In the genomic region with DNA sequence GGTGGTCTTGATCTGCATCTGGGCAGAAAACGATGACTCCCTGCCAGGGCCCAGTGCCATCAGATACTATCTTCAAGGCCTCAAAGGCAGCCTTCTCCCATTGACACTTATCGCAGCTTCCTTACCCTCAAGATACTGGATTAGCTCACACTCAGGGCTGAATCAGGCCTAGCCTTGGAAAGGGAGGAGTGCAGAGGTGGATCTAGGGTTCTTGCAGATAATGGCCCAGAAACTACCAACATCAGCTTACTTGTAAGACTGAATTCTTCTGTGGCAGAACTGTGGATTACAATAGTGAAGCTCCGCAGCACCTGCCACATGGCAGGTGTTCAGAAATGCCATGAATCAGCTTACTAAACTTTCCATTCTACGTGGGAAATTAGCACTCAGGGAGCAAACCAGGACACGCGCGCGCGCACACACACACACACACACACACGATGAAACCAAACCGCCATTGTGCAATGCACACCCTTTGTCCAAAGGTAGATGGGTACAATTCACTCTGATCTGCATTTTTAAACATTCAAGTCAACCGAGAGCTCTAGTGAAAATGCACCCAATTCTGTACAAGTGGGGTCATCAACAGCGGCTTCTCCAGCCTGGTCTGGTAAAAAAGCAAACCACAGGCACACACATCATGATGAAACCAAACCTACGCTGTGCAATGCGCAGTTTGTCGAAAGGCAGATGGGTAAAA, we compare ENCODE assay signal across 1 cellular context.
A peak's percentile ranks its signal among the peaks of the same experiment; 100 is the strongest.
TF ChIP-seq lines count a peak whose summit lies in the region.

No MANE protein-coding gene starts in this region.

TF ChIP-seq in HepG2, 621 proteins besides CTCF, POLR2A, EP300 and RAD21 (continued from another document and continues in another):
- TF ChIP-seq CREB1 (IDR thresholded peaks at IDR 0.05) = no peak
- TF ChIP-seq CREB1 (CRISPR knock-in tag; IDR thresholded peaks at IDR 0.05) = no peak
- TF ChIP-seq NFIB (CRISPR knock-in tag; IDR thresholded peaks at IDR 0.05; ENCODE audit: borderline replicate concordance) = no peak
- TF ChIP-seq TOE1 (CRISPR knock-in tag; IDR thresholded peaks at IDR 0.05) = no peak
- TF ChIP-seq, protein P1, sequence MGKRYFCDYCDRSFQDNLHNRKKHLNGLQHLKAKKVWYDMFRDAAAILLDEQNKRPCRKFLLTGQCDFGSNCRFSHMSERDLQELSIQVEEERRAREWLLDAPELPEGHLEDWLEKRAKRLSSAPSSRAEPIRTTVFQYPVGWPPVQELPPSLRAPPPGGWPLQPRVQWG (CRISPR knock-in tag; IDR thresholded peaks at IDR 0.05; ENCODE audit: borderline replicate concordance, low read depth) = no peak
- TF ChIP-seq RELA (CRISPR knock-in tag; IDR thresholded peaks at IDR 0.05) = no peak
- TF ChIP-seq ZNF607 (CRISPR knock-in tag; IDR thresholded peaks at IDR 0.05; ENCODE audit: borderline replicate concordance) = no peak
- no peak for TF ChIP-seq ZNF543 (CRISPR knock-in tag; IDR thresholded peaks at IDR 0.05)
- TF ChIP-seq, protein P2, sequence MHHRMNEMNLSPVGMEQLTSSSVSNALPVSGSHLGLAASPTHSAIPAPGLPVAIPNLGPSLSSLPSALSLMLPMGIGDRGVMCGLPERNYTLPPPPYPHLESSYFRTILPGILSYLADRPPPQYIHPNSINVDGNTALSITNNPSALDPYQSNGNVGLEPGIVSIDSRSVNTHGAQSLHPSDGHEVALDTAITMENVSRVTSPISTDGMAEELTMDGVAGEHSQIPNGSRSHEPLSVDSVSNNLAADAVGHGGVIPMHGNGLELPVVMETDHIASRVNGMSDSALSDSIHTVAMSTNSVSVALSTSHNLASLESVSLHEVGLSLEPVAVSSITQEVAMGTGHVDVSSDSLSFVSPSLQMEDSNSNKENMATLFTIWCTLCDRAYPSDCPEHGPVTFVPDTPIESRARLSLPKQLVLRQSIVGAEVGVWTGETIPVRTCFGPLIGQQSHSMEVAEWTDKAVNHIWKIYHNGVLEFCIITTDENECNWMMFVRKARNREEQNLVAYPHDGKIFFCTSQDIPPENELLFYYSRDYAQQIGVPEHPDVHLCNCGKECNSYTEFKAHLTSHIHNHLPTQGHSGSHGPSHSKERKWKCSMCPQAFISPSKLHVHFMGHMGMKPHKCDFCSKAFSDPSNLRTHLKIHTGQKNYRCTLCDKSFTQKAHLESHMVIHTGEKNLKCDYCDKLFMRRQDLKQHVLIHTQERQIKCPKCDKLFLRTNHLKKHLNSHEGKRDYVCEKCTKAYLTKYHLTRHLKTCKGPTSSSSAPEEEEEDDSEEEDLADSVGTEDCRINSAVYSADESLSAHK (CRISPR knock-in tag; IDR thresholded peaks at IDR 0.05; ENCODE audit: borderline replicate concordance) = no peak
- no peak for TF ChIP-seq ELF1 (CRISPR knock-in tag; IDR thresholded peaks at IDR 0.05)
- no peak for TF ChIP-seq THYN1 (CRISPR knock-in tag; IDR thresholded peaks at IDR 0.05; ENCODE audit: borderline replicate concordance, low read depth)
- no peak for TF ChIP-seq FOXK2 (IDR thresholded peaks at IDR 0.05)
- TF ChIP-seq, protein P3, sequence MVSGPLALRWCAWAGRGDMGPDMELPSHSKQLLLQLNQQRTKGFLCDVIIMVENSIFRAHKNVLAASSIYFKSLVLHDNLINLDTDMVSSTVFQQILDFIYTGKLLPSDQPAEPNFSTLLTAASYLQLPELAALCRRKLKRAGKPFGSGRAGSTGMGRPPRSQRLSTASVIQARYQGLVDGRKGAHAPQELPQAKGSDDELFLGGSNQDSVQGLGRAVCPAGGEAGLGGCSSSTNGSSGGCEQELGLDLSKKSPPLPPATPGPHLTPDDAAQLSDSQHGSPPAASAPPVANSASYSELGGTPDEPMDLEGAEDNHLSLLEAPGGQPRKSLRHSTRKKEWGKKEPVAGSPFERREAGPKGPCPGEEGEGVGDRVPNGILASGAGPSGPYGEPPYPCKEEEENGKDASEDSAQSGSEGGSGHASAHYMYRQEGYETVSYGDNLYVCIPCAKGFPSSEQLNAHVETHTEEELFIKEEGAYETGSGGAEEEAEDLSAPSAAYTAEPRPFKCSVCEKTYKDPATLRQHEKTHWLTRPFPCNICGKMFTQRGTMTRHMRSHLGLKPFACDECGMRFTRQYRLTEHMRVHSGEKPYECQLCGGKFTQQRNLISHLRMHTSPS (CRISPR knock-in tag; IDR thresholded peaks at IDR 0.05; ENCODE audit: low read depth) = no peak
- TF ChIP-seq, protein P4, sequence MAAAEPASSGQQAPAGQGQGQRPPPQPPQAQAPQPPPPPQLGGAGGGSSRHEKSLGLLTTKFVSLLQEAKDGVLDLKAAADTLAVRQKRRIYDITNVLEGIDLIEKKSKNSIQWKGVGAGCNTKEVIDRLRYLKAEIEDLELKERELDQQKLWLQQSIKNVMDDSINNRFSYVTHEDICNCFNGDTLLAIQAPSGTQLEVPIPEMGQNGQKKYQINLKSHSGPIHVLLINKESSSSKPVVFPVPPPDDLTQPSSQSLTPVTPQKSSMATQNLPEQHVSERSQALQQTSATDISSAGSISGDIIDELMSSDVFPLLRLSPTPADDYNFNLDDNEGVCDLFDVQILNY (CRISPR knock-in tag; conservative IDR thresholded peaks at IDR 0.05) = no peak
- no peak for TF ChIP-seq U2AF2 (IDR thresholded peaks at IDR 0.05; ENCODE audit: low read depth, low read length)
- TF ChIP-seq ZNF354B (CRISPR knock-in tag; IDR thresholded peaks at IDR 0.05) = peak; percentile 18; the same call in 1 of the 2 replicates
- TF ChIP-seq, protein P5, sequence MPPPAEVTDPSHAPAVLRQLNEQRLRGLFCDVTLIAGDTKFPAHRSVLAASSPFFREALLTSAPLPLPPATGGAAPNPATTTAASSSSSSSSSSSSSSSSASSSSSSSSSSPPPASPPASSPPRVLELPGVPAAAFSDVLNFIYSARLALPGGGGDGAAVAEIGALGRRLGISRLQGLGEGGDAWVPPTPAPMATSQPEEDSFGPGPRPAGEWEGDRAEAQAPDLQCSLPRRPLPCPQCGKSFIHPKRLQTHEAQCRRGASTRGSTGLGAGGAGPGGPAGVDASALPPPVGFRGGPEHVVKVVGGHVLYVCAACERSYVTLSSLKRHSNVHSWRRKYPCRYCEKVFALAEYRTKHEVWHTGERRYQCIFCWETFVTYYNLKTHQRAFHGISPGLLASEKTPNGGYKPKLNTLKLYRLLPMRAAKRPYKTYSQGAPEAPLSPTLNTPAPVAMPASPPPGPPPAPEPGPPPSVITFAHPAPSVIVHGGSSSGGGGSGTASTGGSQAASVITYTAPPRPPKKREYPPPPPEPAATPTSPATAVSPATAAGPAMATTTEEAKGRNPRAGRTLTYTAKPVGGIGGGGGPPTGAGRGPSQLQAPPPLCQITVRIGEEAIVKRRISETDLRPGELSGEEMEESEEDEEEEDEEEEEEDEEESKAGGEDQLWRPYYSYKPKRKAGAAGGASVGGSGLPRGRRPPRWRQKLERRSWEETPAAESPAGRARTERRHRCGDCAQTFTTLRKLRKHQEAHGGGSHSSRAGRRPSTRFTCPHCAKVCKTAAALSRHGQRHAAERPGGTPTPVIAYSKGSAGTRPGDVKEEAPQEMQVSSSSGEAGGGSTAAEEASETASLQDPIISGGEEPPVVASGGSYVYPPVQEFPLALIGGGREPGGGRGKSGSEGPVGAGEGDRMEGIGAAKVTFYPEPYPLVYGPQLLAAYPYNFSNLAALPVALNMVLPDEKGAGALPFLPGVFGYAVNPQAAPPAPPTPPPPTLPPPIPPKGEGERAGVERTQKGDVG (CRISPR knock-in tag; IDR thresholded peaks at IDR 0.05; ENCODE audit: borderline replicate concordance) = no peak
- TF ChIP-seq SRSF9 (IDR thresholded peaks at IDR 0.05; ENCODE audit: borderline replicate concordance, insufficient read depth, low read depth, low read length, poor library complexity, severe bottlenecking) = no peak
- TF ChIP-seq JARID2 (CRISPR knock-in tag; IDR thresholded peaks at IDR 0.05; ENCODE audit: insufficient replicate concordance) = peak; percentile 7
- TF ChIP-seq, protein P6, sequence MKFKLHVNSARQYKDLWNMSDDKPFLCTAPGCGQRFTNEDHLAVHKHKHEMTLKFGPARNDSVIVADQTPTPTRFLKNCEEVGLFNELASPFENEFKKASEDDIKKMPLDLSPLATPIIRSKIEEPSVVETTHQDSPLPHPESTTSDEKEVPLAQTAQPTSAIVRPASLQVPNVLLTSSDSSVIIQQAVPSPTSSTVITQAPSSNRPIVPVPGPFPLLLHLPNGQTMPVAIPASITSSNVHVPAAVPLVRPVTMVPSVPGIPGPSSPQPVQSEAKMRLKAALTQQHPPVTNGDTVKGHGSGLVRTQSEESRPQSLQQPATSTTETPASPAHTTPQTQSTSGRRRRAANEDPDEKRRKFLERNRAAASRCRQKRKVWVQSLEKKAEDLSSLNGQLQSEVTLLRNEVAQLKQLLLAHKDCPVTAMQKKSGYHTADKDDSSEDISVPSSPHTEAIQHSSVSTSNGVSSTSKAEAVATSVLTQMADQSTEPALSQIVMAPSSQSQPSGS (CRISPR knock-in tag; IDR thresholded peaks at IDR 0.05) = no peak
- TF ChIP-seq, protein P7, sequence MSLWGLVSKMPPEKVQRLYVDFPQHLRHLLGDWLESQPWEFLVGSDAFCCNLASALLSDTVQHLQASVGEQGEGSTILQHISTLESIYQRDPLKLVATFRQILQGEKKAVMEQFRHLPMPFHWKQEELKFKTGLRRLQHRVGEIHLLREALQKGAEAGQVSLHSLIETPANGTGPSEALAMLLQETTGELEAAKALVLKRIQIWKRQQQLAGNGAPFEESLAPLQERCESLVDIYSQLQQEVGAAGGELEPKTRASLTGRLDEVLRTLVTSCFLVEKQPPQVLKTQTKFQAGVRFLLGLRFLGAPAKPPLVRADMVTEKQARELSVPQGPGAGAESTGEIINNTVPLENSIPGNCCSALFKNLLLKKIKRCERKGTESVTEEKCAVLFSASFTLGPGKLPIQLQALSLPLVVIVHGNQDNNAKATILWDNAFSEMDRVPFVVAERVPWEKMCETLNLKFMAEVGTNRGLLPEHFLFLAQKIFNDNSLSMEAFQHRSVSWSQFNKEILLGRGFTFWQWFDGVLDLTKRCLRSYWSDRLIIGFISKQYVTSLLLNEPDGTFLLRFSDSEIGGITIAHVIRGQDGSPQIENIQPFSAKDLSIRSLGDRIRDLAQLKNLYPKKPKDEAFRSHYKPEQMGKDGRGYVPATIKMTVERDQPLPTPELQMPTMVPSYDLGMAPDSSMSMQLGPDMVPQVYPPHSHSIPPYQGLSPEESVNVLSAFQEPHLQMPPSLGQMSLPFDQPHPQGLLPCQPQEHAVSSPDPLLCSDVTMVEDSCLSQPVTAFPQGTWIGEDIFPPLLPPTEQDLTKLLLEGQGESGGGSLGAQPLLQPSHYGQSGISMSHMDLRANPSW (CRISPR knock-in tag; IDR thresholded peaks at IDR 0.05; ENCODE audit: borderline replicate concordance) = no peak
- no peak for TF ChIP-seq NKX3-1 (CRISPR knock-in tag; IDR thresholded peaks at IDR 0.05)
- no peak for TF ChIP-seq ZBTB1 (CRISPR knock-in tag; IDR thresholded peaks at IDR 0.05; ENCODE audit: borderline replicate concordance)
- no peak for TF ChIP-seq CBFB (CRISPR knock-in tag; IDR thresholded peaks at IDR 0.05)
- TF ChIP-seq ZNF780A (CRISPR knock-in tag; IDR thresholded peaks at IDR 0.05) = no peak
- no peak for TF ChIP-seq IKZF4 (CRISPR knock-in tag; IDR thresholded peaks at IDR 0.05; ENCODE audit: borderline replicate concordance, low read depth, not compliant biosample characterization)
- peak; percentile 25; the same call in 1 of the 2 replicates for TF ChIP-seq SOX5 (CRISPR knock-in tag; IDR thresholded peaks at IDR 0.05; ENCODE audit: borderline replicate concordance)
- TF ChIP-seq, protein P8, sequence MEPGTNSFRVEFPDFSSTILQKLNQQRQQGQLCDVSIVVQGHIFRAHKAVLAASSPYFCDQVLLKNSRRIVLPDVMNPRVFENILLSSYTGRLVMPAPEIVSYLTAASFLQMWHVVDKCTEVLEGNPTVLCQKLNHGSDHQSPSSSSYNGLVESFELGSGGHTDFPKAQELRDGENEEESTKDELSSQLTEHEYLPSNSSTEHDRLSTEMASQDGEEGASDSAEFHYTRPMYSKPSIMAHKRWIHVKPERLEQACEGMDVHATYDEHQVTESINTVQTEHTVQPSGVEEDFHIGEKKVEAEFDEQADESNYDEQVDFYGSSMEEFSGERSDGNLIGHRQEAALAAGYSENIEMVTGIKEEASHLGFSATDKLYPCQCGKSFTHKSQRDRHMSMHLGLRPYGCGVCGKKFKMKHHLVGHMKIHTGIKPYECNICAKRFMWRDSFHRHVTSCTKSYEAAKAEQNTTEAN (CRISPR knock-in tag; conservative IDR thresholded peaks at IDR 0.05) = peak; percentile 85
- TF ChIP-seq, protein P9, sequence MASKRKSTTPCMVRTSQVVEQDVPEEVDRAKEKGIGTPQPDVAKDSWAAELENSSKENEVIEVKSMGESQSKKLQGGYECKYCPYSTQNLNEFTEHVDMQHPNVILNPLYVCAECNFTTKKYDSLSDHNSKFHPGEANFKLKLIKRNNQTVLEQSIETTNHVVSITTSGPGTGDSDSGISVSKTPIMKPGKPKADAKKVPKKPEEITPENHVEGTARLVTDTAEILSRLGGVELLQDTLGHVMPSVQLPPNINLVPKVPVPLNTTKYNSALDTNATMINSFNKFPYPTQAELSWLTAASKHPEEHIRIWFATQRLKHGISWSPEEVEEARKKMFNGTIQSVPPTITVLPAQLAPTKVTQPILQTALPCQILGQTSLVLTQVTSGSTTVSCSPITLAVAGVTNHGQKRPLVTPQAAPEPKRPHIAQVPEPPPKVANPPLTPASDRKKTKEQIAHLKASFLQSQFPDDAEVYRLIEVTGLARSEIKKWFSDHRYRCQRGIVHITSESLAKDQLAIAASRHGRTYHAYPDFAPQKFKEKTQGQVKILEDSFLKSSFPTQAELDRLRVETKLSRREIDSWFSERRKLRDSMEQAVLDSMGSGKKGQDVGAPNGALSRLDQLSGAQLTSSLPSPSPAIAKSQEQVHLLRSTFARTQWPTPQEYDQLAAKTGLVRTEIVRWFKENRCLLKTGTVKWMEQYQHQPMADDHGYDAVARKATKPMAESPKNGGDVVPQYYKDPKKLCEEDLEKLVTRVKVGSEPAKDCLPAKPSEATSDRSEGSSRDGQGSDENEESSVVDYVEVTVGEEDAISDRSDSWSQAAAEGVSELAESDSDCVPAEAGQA (IDR thresholded peaks at IDR 0.05; ENCODE audit: low read depth) = no peak
- TF ChIP-seq, protein P9 (CRISPR knock-in tag; IDR thresholded peaks at IDR 0.05; ENCODE audit: borderline replicate concordance) = no peak
- 0 out of 2 replicates have a peak, but pooled peaks have one; percentile 31 for TF ChIP-seq ZNF644 (CRISPR knock-in tag; IDR thresholded peaks at IDR 0.05; ENCODE audit: low read depth)
- TF ChIP-seq, protein P10, sequence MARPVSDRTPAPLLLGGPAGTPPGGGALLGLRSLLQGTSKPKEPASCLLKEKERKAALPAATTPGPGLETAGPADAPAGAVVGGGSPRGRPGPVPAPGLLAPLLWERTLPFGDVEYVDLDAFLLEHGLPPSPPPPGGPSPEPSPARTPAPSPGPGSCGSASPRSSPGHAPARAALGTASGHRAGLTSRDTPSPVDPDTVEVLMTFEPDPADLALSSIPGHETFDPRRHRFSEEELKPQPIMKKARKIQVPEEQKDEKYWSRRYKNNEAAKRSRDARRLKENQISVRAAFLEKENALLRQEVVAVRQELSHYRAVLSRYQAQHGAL (CRISPR knock-in tag; IDR thresholded peaks at IDR 0.05; ENCODE audit: not compliant biosample characterization) = no peak
